Comparison of ENCODE assay signal across 19 cellular contexts in the genomic region with DNA sequence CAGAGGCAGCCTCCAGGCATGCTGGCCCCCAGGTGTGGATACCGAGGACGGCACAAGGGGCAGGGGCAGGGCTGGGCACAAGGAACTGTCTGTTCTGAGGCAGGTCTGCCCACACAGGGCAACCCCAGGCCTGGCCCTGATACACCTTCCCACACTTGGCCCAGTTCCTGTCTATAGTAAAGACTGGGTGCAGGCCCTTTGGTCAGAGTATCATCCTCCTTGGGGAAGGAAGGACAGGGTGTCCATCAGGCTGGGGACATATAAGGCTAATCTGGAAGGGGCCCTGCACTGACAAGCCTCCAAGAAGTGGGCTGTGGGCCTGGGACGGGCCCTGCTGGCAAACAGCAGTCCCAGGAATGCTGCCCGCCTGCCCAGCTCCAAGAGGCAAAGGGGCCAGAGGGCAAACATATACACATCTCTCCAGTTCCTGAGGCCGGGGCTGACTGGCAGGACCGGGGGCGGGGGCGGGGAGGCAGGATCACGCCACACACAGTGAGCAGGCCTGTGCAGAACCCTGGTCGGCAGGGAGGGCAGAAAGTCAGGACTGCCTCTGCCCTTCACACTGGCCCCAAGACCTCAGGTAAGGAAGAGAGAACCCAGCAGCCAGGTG. TPM values are rescaled to one million over a fixed set of nuclear protein-coding genes. Genes with fewer than 3 reads are reported as not detected.
A peak's percentile ranks its signal among the peaks of the same experiment; 100 is the strongest.
DNase-seq lines count a peak whose midpoint lies in the region; ATAC-seq, FAIRE-seq and TF ChIP-seq lines count a peak whose summit lies in the region.
"Had no signal": no experiment of that assay in that cellular context is flagged by ENCODE, and none has a peak within 500 bp of the region (broad histone marks: within the 10 kb centered on the region; RNA-seq: fewer than 3 reads in every experiment).

No MANE protein-coding gene starts in this region.

- H3K27ac Mint-ChIP-seq in activated naive CD4-positive, alpha-beta T cell treated with anti-CD3 and anti-CD28 coated beads, Interleukin-2, amount 10 ng/mL, durations not matched to agents 7 days and 5 days = no peak overlapping the region
- H3K27ac Mint-ChIP-seq in effector memory CD8-positive, alpha-beta T cell = no peak overlapping the region
- H3K27ac Mint-ChIP-seq: activated T-helper 17 cell treated with anti-CD3 and anti-CD28 coated beads, Interleukin-2, amount 50 U/mL, for 72 hours; CD8-positive, alpha-beta T cell; stimulated activated effector memory CD8-positive, alpha-beta T cell treated with anti-CD3 and anti-CD28 coated beads, Interleukin-12 subunit alpha, Interleukin-12 subunit beta, amount 100 ng/mL, for 72 hours had no signal

- DNase-seq in kidney (no peak), prostate gland (ENCODE audit: low spot score) (no peak), HCEC 1CT (no peak), NCI-H2171 (lab: John Stamatoyannopoulos, UW) (no peak)
- no peak for DNase-seq in activated naive CD4-positive, alpha-beta T cell treated with anti-CD3 and anti-CD28 coated beads, Interleukin-2, amount 10 ng/mL, durations not matched to agents 7 days and 5 days
- no peak for DNase-seq in effector memory CD8-positive, alpha-beta T cell
- DNase-seq: adrenal gland; CD8-positive, alpha-beta T cell; DND-41; effector memory CD4-positive, alpha-beta T cell; hypothalamus; naive B cell; stimulated activated CD4-positive, alpha-beta T cell treated with anti-CD3 and anti-CD28 coated beads, Interleukin-12 subunit alpha, Interleukin-12 subunit beta, amount 100 ng/mL, for 4 hours had no signal

- H3K4me1 ChIP-seq in kidney (ENCODE audit: control insufficient read depth in 1 of 2, insufficient read depth in 1 of 2, low read depth in 1 of 2, low read length in 2 of 2) (peaks cover 28 to 36% of the 10 kb centered on the region in 2 donors), prostate gland (replicated peaks) (peaks cover 19% of the 10 kb centered on the region)
- H3K4me1 ChIP-seq: adrenal gland had no signal

- no peak for ATAC-seq in effector memory CD8-positive, alpha-beta T cell (replicated peaks)
- ATAC-seq: activated CD4-positive, CD25-positive, alpha-beta regulatory T cell treated with anti-CD3 and anti-CD28 coated beads, Interleukin-2, amount 50 U/mL, for 24 hours; activated T-helper 17 cell treated with anti-CD3 and anti-CD28 coated beads, Interleukin-2, amount 50 U/mL, for 72 hours; CD8-positive, alpha-beta T cell; stimulated activated effector memory CD8-positive, alpha-beta T cell treated with anti-CD3 and anti-CD28 coated beads, Interleukin-12 subunit alpha, Interleukin-12 subunit beta, amount 100 ng/mL, for 72 hours had no signal

- no peaks in the 10 kb centered on the region for H3K4me1 Mint-ChIP-seq in activated naive CD4-positive, alpha-beta T cell treated with anti-CD3 and anti-CD28 coated beads, Interleukin-2, amount 10 ng/mL, durations not matched to agents 7 days and 5 days
- H3K4me1 Mint-ChIP-seq in effector memory CD8-positive, alpha-beta T cell (ENCODE audit: low read depth in 2 of 2) = peaks cover 0 to 5% of the 10 kb centered on the region in 2 donors
- H3K4me1 Mint-ChIP-seq: activated T-helper 17 cell treated with anti-CD3 and anti-CD28 coated beads, Interleukin-2, amount 50 U/mL, for 72 hours; central memory CD8-positive, alpha-beta T cell had no signal

- CTCF ChIA-PET in activated naive CD4-positive, alpha-beta T cell treated with anti-CD3 and anti-CD28 coated beads, Interleukin-2, amount 10 ng/mL, durations not matched to agents 7 days and 5 days (lab: Charles Lee) = no interaction called here

- H3K9me3 ChIP-seq in kidney (ENCODE audit: control insufficient read depth in 1 of 2, low read length in 2 of 2) = no peaks in the 10 kb centered on the region
- no peaks in the 10 kb centered on the region for H3K9me3 ChIP-seq in prostate gland
- H3K9me3 ChIP-seq: adrenal gland had no signal

- H3K4me3 ChIP-seq in kidney (ENCODE audit: low read length in 2 of 2) = no peak overlapping the region
- H3K4me3 ChIP-seq in prostate gland = no peak overlapping the region
- H3K4me3 ChIP-seq: adrenal gland had no signal

- no peak for FAIRE-seq in kidney (lab: Jason Lieb, UNC)

- TF ChIP-seq CTCF in C4-2B (conservative IDR thresholded peaks at IDR 0.05) = no peak
- TF ChIP-seq CTCF in VCaP (conservative IDR thresholded peaks at IDR 0.05) = peak; percentile 46
- no peak for TF ChIP-seq CTCF in kidney (IDR thresholded peaks at IDR 0.05; ENCODE audit: borderline replicate concordance, extremely low read depth, insufficient read depth)
- no peak for TF ChIP-seq CTCF in prostate gland (IDR thresholded peaks at IDR 0.05)

- H3K9me3 Mint-ChIP-seq in activated naive CD4-positive, alpha-beta T cell treated with anti-CD3 and anti-CD28 coated beads, Interleukin-2, amount 10 ng/mL, durations not matched to agents 7 days and 5 days = no peaks in the 10 kb centered on the region
- H3K9me3 Mint-ChIP-seq in effector memory CD8-positive, alpha-beta T cell = no peaks in the 10 kb centered on the region
- H3K9me3 Mint-ChIP-seq: activated T-helper 17 cell treated with anti-CD3 and anti-CD28 coated beads, Interleukin-2, amount 50 U/mL, for 72 hours; CD8-positive, alpha-beta T cell; central memory CD8-positive, alpha-beta T cell; naive B cell; stimulated activated effector memory CD8-positive, alpha-beta T cell treated with anti-CD3 and anti-CD28 coated beads, Interleukin-12 subunit alpha, Interleukin-12 subunit beta, amount 100 ng/mL, for 72 hours had no signal

- 52% methylated on average over 9 of the region's 10 CpGs for WGBS in prostate gland

- H3K36me3 Mint-ChIP-seq in activated naive CD4-positive, alpha-beta T cell treated with anti-CD3 and anti-CD28 coated beads, Interleukin-2, amount 10 ng/mL, durations not matched to agents 7 days and 5 days = no peaks in the 10 kb centered on the region
- H3K36me3 Mint-ChIP-seq in effector memory CD8-positive, alpha-beta T cell (ENCODE audit: insufficient read depth) = no peaks in the 10 kb centered on the region
- H3K36me3 Mint-ChIP-seq: CD8-positive, alpha-beta T cell; naive B cell; stimulated activated effector memory CD8-positive, alpha-beta T cell treated with anti-CD3 and anti-CD28 coated beads, Interleukin-12 subunit alpha, Interleukin-12 subunit beta, amount 100 ng/mL, for 72 hours had no signal

- intact Hi-C loops in kidney (cut with DNase I) (no loop called here), prostate gland (cut with DNase I) (no loop called here)

- H3K27ac ChIP-seq in C4-2B (peak overlapping the region; percentile 90), VCaP (peak overlapping the region; percentile 92), kidney (ENCODE audit: low read depth in 2 of 2, low read length in 2 of 2) (peak overlapping the region; percentile 27 to 61), prostate gland (peak overlapping the region; percentile 86 to 89)
- H3K27ac ChIP-seq: adrenal gland had no signal

- H3K36me3 ChIP-seq in kidney (ENCODE audit: control insufficient read depth in 1 of 2, insufficient read depth in 2 of 2, low read length in 2 of 2) (peaks cover 5 to 25% of the 10 kb centered on the region in 2 donors), prostate gland (no peaks in the 10 kb centered on the region)
- H3K36me3 ChIP-seq: adrenal gland had no signal

- no peaks in the 10 kb centered on the region for H3K27me3 ChIP-seq in prostate gland (replicated peaks; ENCODE audit: insufficient read depth)
- H3K27me3 ChIP-seq: adrenal gland had no signal

- no peak for TF ChIP-seq POLR2A in prostate gland (IDR thresholded peaks at IDR 0.05)

- H3K27me3 Mint-ChIP-seq in activated naive CD4-positive, alpha-beta T cell treated with anti-CD3 and anti-CD28 coated beads, Interleukin-2, amount 10 ng/mL, durations not matched to agents 7 days and 5 days = peaks cover 8% of the 10 kb centered on the region
- H3K27me3 Mint-ChIP-seq in effector memory CD8-positive, alpha-beta T cell = peaks cover 0 to 11% of the 10 kb centered on the region in 2 donors
- H3K27me3 Mint-ChIP-seq: central memory CD8-positive, alpha-beta T cell; naive B cell had no signal

- H3K9ac ChIP-seq in kidney (ENCODE audit: low read length in 2 of 2) = no peak overlapping the region

- no peak overlapping the region for H3K4me3 Mint-ChIP-seq in activated naive CD4-positive, alpha-beta T cell treated with anti-CD3 and anti-CD28 coated beads, Interleukin-2, amount 10 ng/mL, durations not matched to agents 7 days and 5 days
- H3K4me3 Mint-ChIP-seq in effector memory CD8-positive, alpha-beta T cell = no peak overlapping the region
- H3K4me3 Mint-ChIP-seq: activated T-helper 17 cell treated with anti-CD3 and anti-CD28 coated beads, Interleukin-2, amount 50 U/mL, for 72 hours; CD8-positive, alpha-beta T cell; central memory CD8-positive, alpha-beta T cell; stimulated activated effector memory CD8-positive, alpha-beta T cell treated with anti-CD3 and anti-CD28 coated beads, Interleukin-12 subunit alpha, Interleukin-12 subunit beta, amount 100 ng/mL, for 72 hours had no signal

RNA-seq across cellular contexts. Expression of gene SDC1, which starts 18.9 kb away (rescaled TPM):
- 266 TPM for total RNA-seq in kidney
- polyA plus RNA-seq in kidney (ENCODE audit: insufficient read depth, low read depth, low replicate concordance) = 206 TPM
- 100 to 1,000 TPM; 103 to 167 TPM for total RNA-seq in prostate gland
- total RNA-seq: CD8-positive, alpha-beta T cell had no signal
